10 cellular contexts compared by ENCODE assay signal in the genomic region with DNA sequence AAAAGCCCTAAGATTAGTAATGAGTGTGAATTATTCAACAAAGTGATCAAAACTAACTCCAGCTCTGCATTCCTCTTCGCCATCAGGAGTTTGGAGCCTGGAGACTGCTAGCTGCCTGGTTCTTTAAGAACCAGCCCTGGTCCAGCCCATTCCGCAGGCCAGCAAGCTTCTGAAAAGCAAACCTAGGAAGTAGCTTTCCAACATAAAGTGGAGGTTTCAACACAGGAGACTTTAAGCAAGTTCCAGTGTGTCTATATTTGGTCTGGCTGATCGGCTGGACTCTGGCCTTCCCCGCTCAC. TPM values are rescaled to one million over a fixed set of nuclear protein-coding genes. Genes with fewer than 3 reads are reported as not detected.
DNase-seq lines count a peak whose midpoint lies in the region; ATAC-seq and TF ChIP-seq lines count a peak whose summit lies in the region.
"Not testable (repeated sequence)": the region's sequence is repeated elsewhere in the genome, so short reads cannot be mapped to it uniquely, and the experiment has no call there.
"Had no signal": no experiment of that assay in that cellular context is flagged by ENCODE, and none has a peak within 500 bp of the region (broad histone marks: within the 10 kb centered on the region; RNA-seq: fewer than 3 reads in every experiment).

No MANE protein-coding gene starts in this region.

- not testable (repeated sequence) for H3K9me3 Mint-ChIP-seq in IgD-negative memory B cell, WTC11

- H3K4me3 Mint-ChIP-seq in IgD-negative memory B cell: peak overlapping the region; percentile 86 to 98 (median 96)
- H3K4me3 Mint-ChIP-seq in WTC11: peak overlapping the region; percentile 78

- POLR2A ChIA-PET in WTC11 (lab: Charles Lee): interaction anchor here (0.6 to 2.6 kb wide), 6 partner anchors 61 to 341 kb away, joined by 3 to 12 read pairs (median 4); a partner anchor contains a TSS

- not testable (repeated sequence) for H3K9me3 ChIP-seq in DND-41 (ENCODE audit: insufficient read depth, low read length, severe bottlenecking); lung (ENCODE audit: control insufficient read depth in 2 of 2, insufficient read depth in 1 of 2, low read length in 1 of 2); uterus

- H3K36me3 Mint-ChIP-seq in IgD-negative memory B cell: peaks cover 10% of the 10 kb centered on the region
- peaks cover 24% of the 10 kb centered on the region for H3K36me3 Mint-ChIP-seq in WTC11

- intact Hi-C loops in uterus (cut with DNase I; ENCODE audit: low total_unique reads): loop anchor here (5.0 kb wide), 1 partner anchor 77 kb away; a partner anchor contains a TSS

- peaks cover 31% of the 10 kb centered on the region for H3K79me2 ChIP-seq in DND-41 (ENCODE audit: insufficient read depth, low read length)

- peak overlapping the region; percentile 60 for H3K9ac ChIP-seq in DND-41 (ENCODE audit: low read depth, low read length)
- H3K9ac ChIP-seq in rectal smooth muscle tissue (ENCODE audit: low read length): peak overlapping the region; percentile 66

- not testable (repeated sequence) for DNase-seq in DND-41; WTC11 (ENCODE audit: low spot score); brain microvascular endothelial cell; fibroblast of pulmonary artery (ENCODE audit: low read depth); uterus
- DNase-seq in lung (ENCODE audit: low spot score): peak; percentile 79

- H3K27me3 ChIP-seq in DND-41 (ENCODE audit: insufficient read depth, low read length, poor library complexity); brain microvascular endothelial cell (replicated peaks); lung (ENCODE audit: control insufficient read depth, insufficient read depth); rectal smooth muscle tissue (ENCODE audit: control insufficient read depth, insufficient read depth, low read length); uterus: not testable (repeated sequence)

- H3K4me3 ChIP-seq in DND-41 (ENCODE audit: low read depth in 1 of 2, low read length in 2 of 2): peak overlapping the region; percentile 31 to 56; a peak in 3 of 4 replicates
- H3K4me3 ChIP-seq in brain microvascular endothelial cell (ENCODE audit: low read depth, low read length): peak overlapping the region; percentile 61
- H3K4me3 ChIP-seq in fibroblast of pulmonary artery (replicated peaks; ENCODE audit: low read depth, low read length): peak overlapping the region; percentile 62
- peak overlapping the region; percentile 69 for H3K4me3 ChIP-seq in lung
- peak overlapping the region; percentile 85 for H3K4me3 ChIP-seq in rectal smooth muscle tissue (ENCODE audit: low read length)
- peak overlapping the region; percentile 47 to 67 for H3K4me3 ChIP-seq in uterus

- H3K4me1 Mint-ChIP-seq in IgD-negative memory B cell (peaks cover 25 to 30% (median 28%) of the 10 kb centered on the region in 3 donors), WTC11 (peaks cover 30% of the 10 kb centered on the region)

- H2AFZ ChIP-seq in DND-41 (ENCODE audit: low read depth, low read length): peak overlapping the region; percentile 85

- not testable (repeated sequence) for H3K36me3 ChIP-seq in DND-41 (ENCODE audit: insufficient read depth, low read length); brain microvascular endothelial cell (replicated peaks); lung (ENCODE audit: control insufficient read depth in 2 of 2, insufficient read depth in 2 of 2, low read length in 2 of 2); rectal smooth muscle tissue (ENCODE audit: control insufficient read depth, insufficient read depth, low read length); uterus

- H3K4me1 ChIP-seq in DND-41 (ENCODE audit: insufficient read depth, low read length) (peaks cover 28% of the 10 kb centered on the region), uterus (peaks cover 0 to 17% of the 10 kb centered on the region in 2 donors)
- not testable (repeated sequence) for H3K4me1 ChIP-seq in lung (ENCODE audit: control insufficient read depth in 2 of 2, insufficient read depth in 2 of 2, low read length in 2 of 2); rectal smooth muscle tissue (ENCODE audit: control insufficient read depth, insufficient read depth, low read length)

- in situ Hi-C loops in brain microvascular endothelial cell (cut with HindIII; ENCODE audit: low pct_ligation_motif_present, low sequenced_read_pairs): not testable (repeated sequence)

- not testable (repeated sequence) for H3K27me3 Mint-ChIP-seq in IgD-negative memory B cell
- peaks cover 13% of the 10 kb centered on the region for H3K27me3 Mint-ChIP-seq in WTC11 (ENCODE audit: low read depth)

- H3K27ac ChIP-seq in DND-41 (ENCODE audit: low read length) (peak overlapping the region; percentile 73), brain microvascular endothelial cell (peak overlapping the region; percentile 78), lung (ENCODE audit: low read depth in 1 of 2, low read length in 1 of 2) (peak overlapping the region; percentile 96 to 100), rectal smooth muscle tissue (ENCODE audit: low read depth, low read length) (peak overlapping the region; percentile 97), uterus (peak overlapping the region; percentile 94 to 96)

- H3K27ac Mint-ChIP-seq in IgD-negative memory B cell: peak overlapping the region; percentile 55 to 99 (median 95)
- peak overlapping the region; percentile 66; the same call in 1 of the 2 replicates for H3K27ac Mint-ChIP-seq in WTC11

- peak overlapping the region; percentile 81 for H3K4me2 ChIP-seq in DND-41 (ENCODE audit: insufficient read depth, low read length)

- CTCF ChIA-PET in WTC11 (lab: Charles Lee): interaction anchor here (0.5 to 4.5 kb wide), 14 partner anchors 9 to 722 kb away, joined by 3 to 79 read pairs (median 4); a partner anchor contains a TSS

- not testable (repeated sequence) for TF ChIP-seq CTCF in DND-41 (IDR thresholded peaks at IDR 0.05; ENCODE audit: borderline replicate concordance, extremely low read depth, low read length, poor library complexity, severe bottlenecking); WTC11 (IDR thresholded peaks at IDR 0.05); brain microvascular endothelial cell (IDR thresholded peaks at IDR 0.05; ENCODE audit: low read depth, low read length, missing control alignments); fibroblast of pulmonary artery (IDR thresholded peaks at IDR 0.05; ENCODE audit: low read length, missing control alignments); lung (IDR thresholded peaks at IDR 0.05; ENCODE audit: control extremely low read depth, extremely low read depth); uterus (IDR thresholded peaks at IDR 0.05)

- not testable (repeated sequence) for H4K20me1 ChIP-seq in DND-41 (ENCODE audit: insufficient read depth, low read length)

- not testable (repeated sequence) for TF ChIP-seq POLR2A in uterus (IDR thresholded peaks at IDR 0.05)

- peak; percentile 27 for ATAC-seq in DND-41 (ENCODE audit: insufficient read depth, low read depth)
- ATAC-seq in WTC11; lung (ENCODE audit: insufficient read depth, low FRiP score): not testable (repeated sequence)

- 13 to 16% methylated on average over 4 of the region's 4 CpGs for WGBS in lung, 2 donors

RNA-seq across cellular contexts. Expression of a gene that starts 0.2 kb away (rescaled TPM):
- polyA plus RNA-seq in IgD-negative memory B cell (25.0 TPM), lung (10 to 100 TPM; 22.4 to 39.6 TPM)
- total RNA-seq in WTC11 (2021) (10.5 to 13.7 TPM (median 11.0 TPM) in 3 replicates), lung (10 to 100 TPM; 23.6 to 61.9 TPM), uterus (10 to 100 TPM; 25.4 to 48.8 (median 46.1) TPM)

RNA-seq across cellular contexts. Expression of a gene that starts 10.1 kb away (rescaled TPM):
- 0.34 TPM for polyA plus RNA-seq in IgD-negative memory B cell
- total RNA-seq in WTC11 (2021): 0.25 to 0.63 TPM (median 0.46 TPM) in 3 replicates
- under 1 TPM; 0.34 to 0.46 TPM for total RNA-seq in lung
- under 1 TPM; 0.05 to 0.28 TPM for polyA plus RNA-seq in lung
- total RNA-seq in uterus: under 1 TPM in 2 of 4 donors, not detected in 2; 0.48 to 0.82 TPM

RNA-seq across cellular contexts. Expression of a gene that starts 22.8 kb away (rescaled TPM):
- polyA plus RNA-seq in IgD-negative memory B cell: 2.4 TPM
- total RNA-seq in WTC11 (2021): 1.3 to 1.6 TPM (median 1.5 TPM) in 3 replicates
- 1 to 10 TPM in 1 of 2 donors, under 1 TPM in 1; 0.60 to 4.2 TPM for total RNA-seq in lung
- 1 to 10 TPM; 1.8 to 2.3 TPM for polyA plus RNA-seq in lung
- total RNA-seq in uterus: 1 to 10 TPM in 1 of 4 donors, under 1 TPM in 1, not detected in 2; 0.61 to 1.5 TPM

RNA-seq across cellular contexts. Expression of a gene that starts 31.9 kb away (rescaled TPM):
- 3.7 TPM for polyA plus RNA-seq in IgD-negative memory B cell
- total RNA-seq in WTC11 (2021): 3.0 to 4.6 TPM (median 4.6 TPM) in 3 replicates
- 10 to 100 TPM in 1 of 2 donors, 1 to 10 TPM in 1; 2.8 to 22.1 TPM for total RNA-seq in lung
- polyA plus RNA-seq in lung: 1 to 10 TPM; 3.2 to 9.4 TPM
- total RNA-seq in uterus: 1 to 10 TPM; 1.2 to 8.2 (median 4.2) TPM

RNA-seq across cellular contexts. Expression of a gene that starts 43.5 kb away (rescaled TPM):
- polyA plus RNA-seq in IgD-negative memory B cell: not detected
- 0.13 to 0.37 TPM in 2 of 3 replicates, not detected in the other for total RNA-seq in WTC11 (2021)
- not detected for total RNA-seq in lung
- polyA plus RNA-seq in lung: not detected
- total RNA-seq in uterus: not detected
- total RNA-seq: mucosa of gallbladder, Right ventricle myocardium superior had no signal
